In the genomic region with DNA sequence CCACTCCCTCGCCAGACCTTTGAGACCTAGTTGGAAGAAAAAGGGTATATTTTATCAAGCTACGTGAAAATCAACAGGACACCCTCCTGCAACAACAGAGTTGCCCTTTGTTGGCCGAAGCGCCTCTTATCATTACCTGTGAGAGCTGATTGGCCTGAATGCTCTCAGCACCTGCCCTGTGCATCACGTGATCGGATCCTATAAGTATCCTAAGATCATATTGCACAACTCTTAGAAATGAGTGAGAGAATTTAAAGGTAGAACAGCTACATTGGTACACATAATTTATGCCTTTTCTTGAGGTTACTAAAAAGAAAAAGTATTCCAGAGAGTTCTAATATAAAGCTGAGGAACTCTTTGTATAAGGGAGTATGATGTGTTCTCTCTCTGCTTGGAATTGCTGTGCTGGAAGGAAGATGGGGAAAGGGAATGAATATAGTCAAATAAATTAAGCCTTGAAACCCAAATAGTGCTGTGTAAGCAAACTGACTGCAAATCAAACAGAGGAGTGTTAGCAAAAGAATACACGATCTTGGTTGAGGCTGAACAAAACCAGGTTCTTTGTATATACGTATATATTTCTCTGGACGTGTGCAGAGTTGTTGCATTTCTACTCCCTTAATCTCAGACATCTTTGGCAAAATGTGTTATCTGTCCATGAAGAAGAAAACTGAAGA, we compare ENCODE assay signal across 25 cellular contexts.
DNase-seq lines count a peak whose midpoint lies in the region; ATAC-seq, FAIRE-seq and TF ChIP-seq lines count a peak whose summit lies in the region.
"Had no signal": no experiment of that assay in that cellular context is flagged by ENCODE, and none has a peak within 500 bp of the region (broad histone marks: within the 10 kb centered on the region; RNA-seq: fewer than 3 reads in every experiment).

No MANE protein-coding gene starts in this region.

- ATAC-seq in GM21529 (IDR thresholded peaks at IDR 0.05; ENCODE audit: unreplicated experiment), result no peak
- ATAC-seq: activated CD4-positive, alpha-beta T cell treated with anti-CD3 and anti-CD28 coated beads for 36 hours; natural killer cell; right cardiac atrium; stimulated activated naive B cell treated with anti-CD40 and anti-IgM and Interleukin-4, amounts not matched to agents 10 μg/mL and 1 μg/mL and 100 μg/mL, for 72 hours had no signal

- peak overlapping the region in 37 of 59 donors; percentile 4 to 81 (median 42) for H3K27ac ChIP-seq in dorsolateral prefrontal cortex
- H3K27ac ChIP-seq in small intestine (ENCODE audit: low read depth in 1 of 2, low read length in 1 of 2), result no peak overlapping the region
- H3K27ac ChIP-seq in substantia nigra (ENCODE audit: low read depth, low read length, poor library complexity, severe bottlenecking), result no peak overlapping the region
- H3K27ac ChIP-seq: esophagus squamous epithelium, ovary, SJSA1, thoracic aorta had no signal

- H3K4me1 ChIP-seq in small intestine (ENCODE audit: control insufficient read depth in 2 of 2, insufficient read depth in 1 of 2, low read depth in 1 of 2, low read length in 1 of 2), result peaks cover 0 to 2% of the 10 kb centered on the region in 2 donors
- H3K4me1 ChIP-seq: esophagus squamous epithelium, SJSA1 had no signal

- no peak overlapping the region for H3K4me3 ChIP-seq in dorsolateral prefrontal cortex
- no peak overlapping the region for H3K4me3 ChIP-seq in small intestine (ENCODE audit: low read depth in 1 of 2, low read length in 2 of 2)
- H3K4me3 ChIP-seq: esophagus squamous epithelium, ovary, SJSA1, thoracic aorta had no signal

- H3K9me3 ChIP-seq in small intestine (ENCODE audit: control insufficient read depth, low read depth), result no peaks in the 10 kb centered on the region
- H3K9me3 ChIP-seq: esophagus squamous epithelium, ovary, SJSA1, thoracic aorta had no signal

- H3K36me3 ChIP-seq in small intestine (ENCODE audit: control insufficient read depth in 2 of 2, insufficient read depth in 2 of 2, low read length in 2 of 2), result peaks cover 2 to 3% of the 10 kb centered on the region in 2 donors
- H3K36me3 ChIP-seq: ovary, thoracic aorta had no signal

- FAIRE-seq in small intestine (lab: Jason Lieb, UNC), result no peak
- FAIRE-seq: frontal cortex had no signal

- TF ChIP-seq CTCF in dorsolateral prefrontal cortex (IDR thresholded peaks at IDR 0.05 in 54 of 56, conservative IDR thresholded peaks at IDR 0.05 in 2 of 56; ENCODE audit: low read depth in 1 of 56, partially characterized antibody in 56 of 56), result no peak

- intact Hi-C loops in dorsolateral prefrontal cortex (cut with DNase I), result no loop called here

- 39 to 75% (median 63%) methylated on average over 9 of the region's 9 CpGs for WGBS in small intestine, 3 donors

- peak; percentile 6 for DNase-seq in NCI-H1105 (lab: John Stamatoyannopoulos, UW)
- DNase-seq in NCI-H2029 (lab: John Stamatoyannopoulos, UW), result peak; percentile 83
- DNase-seq in dorsolateral prefrontal cortex, result no peak
- DNase-seq in small intestine, result peak; percentile 72
- no peak for DNase-seq in AG08395 (ENCODE audit: low spot score)
- no peak for DNase-seq in substantia nigra (lab: John Stamatoyannopoulos, UW)
- DNase-seq: activated CD4-positive, alpha-beta T cell treated with anti-CD3 and anti-CD28 coated beads for 36 hours; activated CD8-positive, alpha-beta memory T cell treated with anti-CD3 and anti-CD28 coated beads for 24 hours; activated gamma-delta T cell treated with Interleukin-2 at 50 U/mL for 16 hours; activated T-cell treated with anti-CD3 and anti-CD28 coated beads, Interleukin-2, amount 50 U/mL, for 1 hour; CD4-positive, CD25-positive, alpha-beta regulatory T cell; effector memory CD4-positive, alpha-beta T cell; esophagus squamous epithelium; hypothalamus; natural killer cell; NCI-H1694 treated with DMSO at 0.1 percent for 48 hours; ovary; right cardiac atrium; stimulated activated CD4-positive, alpha-beta T cell treated with anti-CD3 and anti-CD28 coated beads, Interleukin-12 subunit alpha, Interleukin-12 subunit beta, amount 100 ng/mL, for 4 hours; stimulated activated CD4-positive, alpha-beta T cell treated with anti-CD3 and anti-CD28 coated beads, Interleukin-4, amount 100 ng/mL, for 24 hours; stimulated activated naive B cell treated with anti-CD40 and anti-IgM and Interleukin-4, amounts not matched to agents 10 μg/mL and 1 μg/mL and 100 μg/mL, for 72 hours had no signal

- H3K27me3 ChIP-seq in dorsolateral prefrontal cortex (no peaks in the 10 kb centered on the region), small intestine (ENCODE audit: control insufficient read depth in 2 of 2, insufficient read depth in 2 of 2, low read length in 2 of 2) (no peaks in the 10 kb centered on the region)
- H3K27me3 ChIP-seq: esophagus squamous epithelium, ovary, SJSA1 had no signal

Comparison
In these comparisons a context has a peak if more than half of its experiments do, and no peak if none do; other contexts are left out.
1. DNase-seq: peak in NCI-H1105 (single experiment), NCI-H2029 (single experiment) and small intestine (single experiment); none in dorsolateral prefrontal cortex (0 of 10), AG08395 (single experiment) and substantia nigra (0 of 49).
2. H3K27ac ChIP-seq: peak in dorsolateral prefrontal cortex (37 of 59); none in small intestine (0 of 2) and substantia nigra (single experiment).